8 cellular contexts compared by ENCODE assay signal in genomic region chr16:57800213-57801097, GRCh38. TPM values are rescaled to one million over a fixed set of nuclear protein-coding genes. Genes with fewer than 3 reads are reported as not detected.
A peak's percentile ranks its signal among the peaks of the same experiment; 100 is the strongest.
DNase-seq lines count a peak whose midpoint lies in the region; ATAC-seq, FAIRE-seq and TF ChIP-seq lines count a peak whose summit lies in the region.
"Had no signal": no experiment of that assay in that cellular context is flagged by ENCODE, and none has a peak within 500 bp of the region (broad histone marks: within the 10 kb centered on the region; RNA-seq: fewer than 3 reads in every experiment).

No MANE protein-coding gene starts in this region.

- POLR2A ChIA-PET in HepG2 (lab: Yijun Ruan, JAX), result interaction anchor here (1.5 to 12.4 kb wide), 7 partner anchors 10 to 318 kb away, joined by 3 to 141 read pairs (median 5); partner anchors contain the start of gene KATNB1

- FAIRE-seq in HepG2 (lab: Jason Lieb, UNC), result no peak

- H3K27ac ChIP-seq in HepG2 (ENCODE audit: extremely low read length, insufficient read depth, low read length) (no peak overlapping the region), suprapubic skin (peak overlapping the region; percentile 90)

- no peak for ATAC-seq in HepG2
- ATAC-seq in activated CD4-positive, CD25-positive, alpha-beta regulatory T cell treated with anti-CD3 and anti-CD28 coated beads, Interleukin-2, amount 50 U/mL, for 24 hours, result no peak
- no peak for ATAC-seq in HG03521 (IDR thresholded peaks at IDR 0.05; ENCODE audit: unreplicated experiment)

- H3K36me3 ChIP-seq in HepG2 (replicated peaks in 1 of 2; ENCODE audit: control insufficient read depth in 1 of 2, insufficient read depth in 2 of 2, low read length in 2 of 2), result peaks cover 0 to 6% of the 10 kb centered on the region in 2 experiments; a peak in 1 of 5 replicates
- H3K36me3 ChIP-seq in suprapubic skin, result no peaks in the 10 kb centered on the region

- in situ Hi-C loops in KBM-7 (cut with MboI; ENCODE audit: low pct_unique_long_range_greater_than_20kb, low sequenced_read_pairs), result no loop called here
- in situ Hi-C loops in astrocyte of the spinal cord (cut with HindIII; ENCODE audit: low sequenced_read_pairs), result no loop called here
- in situ Hi-C loops in HepG2 (cut with HindIII; ENCODE audit: extremely low pct_ligation_motif_present, low pct_unique_long_range_greater_than_20kb), result no loop called here

- BruUV-seq in HepG2 (replicated peaks; lab: Mats Ljungman, UMichigan), result no TSS peak

- no peak for TF ChIP-seq POLR2A in HepG2 (IDR thresholded peaks at IDR 0.05; ENCODE audit: insufficient read depth in 1 of 2, low read depth in 2 of 2, low read length in 2 of 2)
- no peak for TF ChIP-seq POLR2A in suprapubic skin (IDR thresholded peaks at IDR 0.05)

- H3K9me3 ChIP-seq in HepG2 (ENCODE audit: low read length) (no peaks in the 10 kb centered on the region), suprapubic skin (no peaks in the 10 kb centered on the region)

- H3K79me2 ChIP-seq in HepG2 (ENCODE audit: insufficient read depth, low read length), result peaks cover 40% of the 10 kb centered on the region

- H4K20me1 ChIP-seq in HepG2 (ENCODE audit: insufficient read depth, low read length), result no peaks in the 10 kb centered on the region; the same call in 1 of the 2 replicates

- no peak overlapping the region for H2AFZ ChIP-seq in HepG2 (ENCODE audit: low read length)

- DNase-seq in KBM-7, result peak; percentile 50
- DNase-seq in astrocyte of the spinal cord (ENCODE audit: low read depth, low spot score), result no peak
- no peak for DNase-seq in HepG2 (ENCODE audit: low spot score)
- DNase-seq in suprapubic skin (ENCODE audit: low spot score in 2 of 2), result no peak
- no peak for DNase-seq in dedifferentiated amniotic fluid mesenchymal stem cell (ENCODE audit: extremely low spot score)
- DNase-seq: stimulated activated CD4-positive, alpha-beta T cell treated with anti-CD3 and anti-CD28 coated beads, Interleukin-1b, Interleukin-23, amount 100 ng/mL, for 48 hours had no signal

- H3K4me1 ChIP-seq in HepG2 (ENCODE audit: insufficient read depth, low read length) (peaks cover 89% of the 10 kb centered on the region), suprapubic skin (peaks cover 79% of the 10 kb centered on the region)

- 82% methylated on average over 12 of the region's 12 CpGs for WGBS in HepG2 (ENCODE audit: low lambda C conversion rate)
- 44% methylated on average over 12 of the region's 12 CpGs for WGBS in suprapubic skin

- peak overlapping the region; percentile 83 for H3K4me3 ChIP-seq in astrocyte of the spinal cord (ENCODE audit: low read depth, low read length)
- H3K4me3 ChIP-seq in HepG2 (replicated peaks in 1 of 3; ENCODE audit: insufficient read depth in 1 of 3, low read depth in 2 of 3, low read length in 3 of 3), result peak overlapping the region in 2 of 3 experiments; percentile 77 to 89; a peak in 4 of 6 replicates
- peak overlapping the region; percentile 64 for H3K4me3 ChIP-seq in suprapubic skin

- no peak for TF ChIP-seq CTCF in astrocyte of the spinal cord (IDR thresholded peaks at IDR 0.05; ENCODE audit: low read depth, low read length)
- TF ChIP-seq CTCF in HepG2 (CRISPR knock-in tag; IDR thresholded peaks at IDR 0.05), result no peak
- no peak for TF ChIP-seq CTCF in suprapubic skin (IDR thresholded peaks at IDR 0.05)

- no peak for TF ChIP-seq RAD21 in HepG2 (CRISPR knock-in tag; IDR thresholded peaks at IDR 0.05)

- CTCF ChIA-PET in HepG2 (lab: Yijun Ruan, JAX; ENCODE audit: low intra/inter-chr PET ratio, low total read pairs), result interaction anchor here (1.8 kb wide), 1 partner anchor 43 kb away, joined by 6 read pairs; no protein-coding TSS in a partner anchor

- H3K4me2 ChIP-seq in HepG2 (ENCODE audit: low read depth, low read length), result peak overlapping the region; percentile 100

- TF ChIP-seq EP300 in HepG2 (IDR thresholded peaks at IDR 0.05; ENCODE audit: low read depth in 2 of 2, low read length in 2 of 2) (no peak), HepG2 (CRISPR knock-in tag; IDR thresholded peaks at IDR 0.05; ENCODE audit: borderline replicate concordance) (no peak), suprapubic skin (IDR thresholded peaks at IDR 0.05) (no peak)

- intact Hi-C loops in HepG2 (cut with micrococcal nuclease; ENCODE audit: unreplicated experiment), result no loop called here

- H3K9ac ChIP-seq in HepG2 (ENCODE audit: insufficient read depth, low read depth, low read length), result 0 out of 2 replicates have a peak overlapping the region, but pooled peaks have one; percentile 3

- no peaks in the 10 kb centered on the region for H3K27me3 ChIP-seq in HepG2 (ENCODE audit: control insufficient read depth in 1 of 2, insufficient read depth in 2 of 2, low read length in 2 of 2)
- no peaks in the 10 kb centered on the region for H3K27me3 ChIP-seq in suprapubic skin

TF ChIP-seq in HepG2, 621 proteins besides CTCF, POLR2A, EP300 and RAD21 (continues in another document):
- TF ChIP-seq ZNF850 (CRISPR knock-in tag; conservative IDR thresholded peaks at IDR 0.05) (no peak), ZEB1 (IDR thresholded peaks at IDR 0.05; ENCODE audit: insufficient replicate concordance, low read depth) (no peak), ZNF597 (CRISPR knock-in tag; IDR thresholded peaks at IDR 0.05) (no peak), DNMT1 (CRISPR knock-in tag; IDR thresholded peaks at IDR 0.05) (no peak), SYNCRIP (IDR thresholded peaks at IDR 0.05; ENCODE audit: insufficient read depth, low read depth, low read length) (no peak), ZNF280B (CRISPR knock-in tag; IDR thresholded peaks at IDR 0.05; ENCODE audit: borderline replicate concordance) (peak; percentile 42; the same call in 1 of the 2 replicates), ZNF383 (CRISPR knock-in tag; IDR thresholded peaks at IDR 0.05; ENCODE audit: borderline replicate concordance) (0 out of 2 replicates have a peak, but pooled peaks have one; percentile 40), EED (CRISPR knock-in tag; IDR thresholded peaks at IDR 0.05) (peak; percentile 54; the same call in 1 of the 2 replicates)
- TF ChIP-seq, protein P1, sequence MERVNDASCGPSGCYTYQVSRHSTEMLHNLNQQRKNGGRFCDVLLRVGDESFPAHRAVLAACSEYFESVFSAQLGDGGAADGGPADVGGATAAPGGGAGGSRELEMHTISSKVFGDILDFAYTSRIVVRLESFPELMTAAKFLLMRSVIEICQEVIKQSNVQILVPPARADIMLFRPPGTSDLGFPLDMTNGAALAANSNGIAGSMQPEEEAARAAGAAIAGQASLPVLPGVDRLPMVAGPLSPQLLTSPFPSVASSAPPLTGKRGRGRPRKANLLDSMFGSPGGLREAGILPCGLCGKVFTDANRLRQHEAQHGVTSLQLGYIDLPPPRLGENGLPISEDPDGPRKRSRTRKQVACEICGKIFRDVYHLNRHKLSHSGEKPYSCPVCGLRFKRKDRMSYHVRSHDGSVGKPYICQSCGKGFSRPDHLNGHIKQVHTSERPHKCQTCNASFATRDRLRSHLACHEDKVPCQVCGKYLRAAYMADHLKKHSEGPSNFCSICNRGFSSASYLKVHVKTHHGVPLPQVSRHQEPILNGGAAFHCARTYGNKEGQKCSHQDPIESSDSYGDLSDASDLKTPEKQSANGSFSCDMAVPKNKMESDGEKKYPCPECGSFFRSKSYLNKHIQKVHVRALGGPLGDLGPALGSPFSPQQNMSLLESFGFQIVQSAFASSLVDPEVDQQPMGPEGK (CRISPR knock-in tag; IDR thresholded peaks at IDR 0.05), result no peak

RNA-seq across cellular contexts. Expression of gene KIFC3, which starts 1.8 kb away (rescaled TPM):
- total RNA-seq in HepG2 (2016; rRNA removed; fragmentation: Illumina TruSeq; extraction: Trizol), result 30.0 and 45.3 TPM in 2 replicates
- 11.2 and 13.3 TPM in 2 replicates for total RNA-seq in HepG2 (2016; cell fraction: cytosol; rRNA removed; fragmentation: Illumina TruSeq; extraction: Trizol; ENCODE audit: low read depth)
- total RNA-seq in HepG2 (2016; cell fraction: insoluble cytoplasmic fraction; rRNA removed; fragmentation: Illumina TruSeq; extraction: Trizol), result 26.2 and 45.1 TPM in 2 replicates
- 23.6 and 24.3 TPM in 2 replicates for total RNA-seq in HepG2 (2016; cell fraction: membrane; rRNA removed; fragmentation: Illumina TruSeq; extraction: Trizol)
- 39.1 and 45.8 TPM in 2 replicates for total RNA-seq in HepG2 (2016; cell fraction: nucleus; rRNA removed; fragmentation: Illumina TruSeq; extraction: Trizol)
- polyA plus RNA-seq in HepG2 (2011; rRNA removed), result 42.1 and 70.6 TPM in 2 replicates
- 43.4 and 59.0 TPM in 2 replicates for polyA plus RNA-seq in HepG2 (2011; cell fraction: cytosol; rRNA removed)
- polyA plus RNA-seq in HepG2 (2011; cell fraction: nucleus; rRNA removed), result 225 and 236 TPM in 2 replicates
- polyA plus RNA-seq in HepG2 (2012), result 21.3 and 43.4 TPM in 2 replicates
- 14.4 and 14.6 TPM in 2 replicates for polyA plus RNA-seq in HepG2 (2016; cell fraction: cytosol; fragmentation: Illumina TruSeq; extraction: Trizol; ENCODE audit: low read depth)
- 20.2 and 24.5 TPM in 2 replicates for polyA plus RNA-seq in HepG2 (2016; cell fraction: insoluble cytoplasmic fraction; fragmentation: Illumina TruSeq; extraction: Trizol; ENCODE audit: low read depth)
- 13.8 and 19.9 TPM in 2 replicates for polyA plus RNA-seq in HepG2 (2016; cell fraction: membrane; fragmentation: Illumina TruSeq; extraction: Trizol; ENCODE audit: low read depth)
- 79.4 and 80.8 TPM in 2 replicates for polyA plus RNA-seq in HepG2 (2016; cell fraction: nucleus; fragmentation: Illumina TruSeq; extraction: Trizol; ENCODE audit: insufficient read depth, low read depth)
- polyA minus RNA-seq in HepG2 (2011; rRNA and poly(A)+ RNA removed; ENCODE audit: low replicate concordance), result 132 and 141 TPM in 2 replicates
- polyA minus RNA-seq in HepG2 (2011; cell fraction: cytosol; rRNA and poly(A)+ RNA removed), result 31.9 and 33.7 TPM in 2 replicates
- polyA minus RNA-seq in HepG2 (2011; cell fraction: nucleus; rRNA and poly(A)+ RNA removed), result 94.9 and 117 TPM in 2 replicates
- 100 to 1,000 TPM; 111 to 219 (median 153) TPM for total RNA-seq in suprapubic skin
